In genomic region chr20:4985658-4986057, GRCh38 we compare ENCODE assay signal across 15 cellular contexts. TPM values are rescaled to one million over a fixed set of nuclear protein-coding genes. Genes with fewer than 3 reads are reported as not detected.
DNase-seq lines count a peak whose midpoint lies in the region; ATAC-seq and TF ChIP-seq lines count a peak whose summit lies in the region.
"Had no signal": no experiment of that assay in that cellular context is flagged by ENCODE, and none has a peak within 500 bp of the region (broad histone marks: within the 10 kb centered on the region; RNA-seq: fewer than 3 reads in every experiment).

No MANE protein-coding gene starts in this region.

- ATAC-seq in HG03175 (IDR thresholded peaks at IDR 0.05; ENCODE audit: unreplicated experiment): peak; percentile 57
- ATAC-seq: stimulated activated naive CD8-positive, alpha-beta T cell treated with anti-CD3 and anti-CD28 coated beads, Interleukin-15, amount 100 ng/mL, for 72 hours had no signal

- TF ChIP-seq CTCF in GM12865 (IDR thresholded peaks at IDR 0.05; ENCODE audit: insufficient read depth, low read depth, low read length, missing control alignments) (no peak), SK-N-SH (IDR thresholded peaks at IDR 0.05) (no peak)

- no peak overlapping the region for H3K4me2 ChIP-seq in SK-N-SH

- peak; percentile 67 for DNase-seq in GM12865 (ENCODE audit: low read depth)
- DNase-seq in SK-N-SH: peak; percentile 61
- DNase-seq in skeletal muscle cell (ENCODE audit: low read depth): peak; percentile 6
- DNase-seq in DMS153 (lab: John Stamatoyannopoulos, UW): no peak
- DNase-seq in CD8-positive, alpha-beta memory T cell: no peak
- no peak for DNase-seq in T-helper 1 cell
- DNase-seq: activated T-cell treated with anti-CD3 and anti-CD28 coated beads, Interleukin-2, amount 50 U/mL, for 1 hour; caudate nucleus; COR-L47; head of caudate nucleus; stimulated activated naive CD8-positive, alpha-beta T cell treated with anti-CD3 and anti-CD28 coated beads, Interleukin-15, amount 100 ng/mL, for 72 hours had no signal

- H3K9me2 ChIP-seq in SK-N-SH: no peaks in the 10 kb centered on the region

- no peak overlapping the region for H2AFZ ChIP-seq in SK-N-SH (ENCODE audit: low read depth)

- H3K4me3 ChIP-seq in GM12865 (ENCODE audit: low read depth, low read length): no peak overlapping the region; the same call in 1 of the 2 replicates
- no peak overlapping the region for H3K4me3 ChIP-seq in SK-N-SH (ENCODE audit: low read depth in 2 of 2, low read length in 1 of 2)
- H3K4me3 ChIP-seq in skeletal muscle cell (ENCODE audit: low read depth, low read length): no peak overlapping the region
- no peak overlapping the region for H3K4me3 ChIP-seq in CD8-positive, alpha-beta memory T cell (ENCODE audit: low read length)
- H3K4me3 ChIP-seq: vagina had no signal

- peak overlapping the region in 2 of 8 donors; percentile 32 to 52 for H3K27ac Mint-ChIP-seq in CD8-positive, alpha-beta memory T cell
- H3K27ac Mint-ChIP-seq: activated naive CD8-positive, alpha-beta T cell; stimulated activated naive CD8-positive, alpha-beta T cell treated with anti-CD3 and anti-CD28 coated beads, Interleukin-15, amount 100 ng/mL, for 72 hours; T-helper 1 cell treated with Interleukin-12 subunit alpha and Interleukin-12 subunit beta and Interleukin-4 antibody, amounts not matched to agents 30 μg/mL and 1 μg/mL, for 36 hours had no signal

- no peaks in the 10 kb centered on the region for H3K27me3 ChIP-seq in SK-N-SH (ENCODE audit: insufficient read depth)
- H3K27me3 ChIP-seq in CD8-positive, alpha-beta memory T cell (ENCODE audit: insufficient read depth, low read length, poor library complexity, severe bottlenecking): no peaks in the 10 kb centered on the region
- H3K27me3 ChIP-seq: vagina had no signal

- H3K4me3 Mint-ChIP-seq in CD8-positive, alpha-beta memory T cell: no peak overlapping the region
- H3K4me3 Mint-ChIP-seq: activated naive CD8-positive, alpha-beta T cell; stimulated activated naive CD8-positive, alpha-beta T cell treated with anti-CD3 and anti-CD28 coated beads, Interleukin-15, amount 100 ng/mL, for 72 hours; T-helper 1 cell treated with Interleukin-12 subunit alpha and Interleukin-12 subunit beta and Interleukin-4 antibody, amounts not matched to agents 30 μg/mL and 1 μg/mL, for 36 hours had no signal

- WGBS in SK-N-SH (ENCODE audit: low lambda C conversion rate): 94% methylated on average over 3 of the region's 3 CpGs

- peaks cover 0 to 16% (median 10%) of the 10 kb centered on the region in 3 donors for H3K36me3 Mint-ChIP-seq in CD8-positive, alpha-beta memory T cell

- no peak for TF ChIP-seq EP300 in SK-N-SH (IDR thresholded peaks at IDR 0.05; ENCODE audit: borderline replicate concordance in 1 of 2, low read depth in 1 of 2, low read length in 1 of 2)

- TF ChIP-seq RAD21 in SK-N-SH (IDR thresholded peaks at IDR 0.05; ENCODE audit: low read length): no peak

- H3K79me2 ChIP-seq in SK-N-SH (ENCODE audit: insufficient read depth): peaks cover 23% of the 10 kb centered on the region; the same call in 1 of the 2 replicates

- H3K4me1 ChIP-seq in SK-N-SH (ENCODE audit: control insufficient read depth in 1 of 2, insufficient read depth in 2 of 2, low read depth in 1 of 2, low read length in 1 of 2): peaks cover 0 to 3% of the 10 kb centered on the region in 2 experiments; a peak in 1 of 4 replicates
- H3K4me1 ChIP-seq in CD8-positive, alpha-beta memory T cell (ENCODE audit: insufficient read depth, low read length): no peaks in the 10 kb centered on the region

- no peaks in the 10 kb centered on the region for H3K9me3 ChIP-seq in SK-N-SH
- no peaks in the 10 kb centered on the region for H3K9me3 ChIP-seq in CD8-positive, alpha-beta memory T cell (ENCODE audit: low read length)
- H3K9me3 ChIP-seq: vagina had no signal

- H3K9ac ChIP-seq in SK-N-SH: no peak overlapping the region

- CTCF ChIA-PET in SK-N-SH (lab: Yijun Ruan, JAX): interaction anchor here (1.1 kb wide), 1 partner anchor 115 kb away, joined by 3 read pairs; no protein-coding TSS in a partner anchor
- CTCF ChIA-PET in CD8-positive, alpha-beta memory T cell (lab: Charles Lee): no interaction called here

- H3F3A ChIP-seq in SK-N-SH (replicated peaks; ENCODE audit: insufficient read depth): no peaks in the 10 kb centered on the region

- peaks cover 22 to 46% (median 27%) of the 10 kb centered on the region in 3 donors for H3K4me1 Mint-ChIP-seq in CD8-positive, alpha-beta memory T cell

- no peaks in the 10 kb centered on the region for H4K20me1 ChIP-seq in SK-N-SH (ENCODE audit: insufficient read depth)

- H3K9me3 Mint-ChIP-seq in CD8-positive, alpha-beta memory T cell: no peaks in the 10 kb centered on the region
- H3K9me3 Mint-ChIP-seq: stimulated activated naive CD8-positive, alpha-beta T cell treated with anti-CD3 and anti-CD28 coated beads, Interleukin-15, amount 100 ng/mL, for 72 hours; T-helper 1 cell treated with Interleukin-12 subunit alpha and Interleukin-12 subunit beta and Interleukin-4 antibody, amounts not matched to agents 30 μg/mL and 1 μg/mL, for 36 hours had no signal

- H3K27me3 Mint-ChIP-seq in CD8-positive, alpha-beta memory T cell: no peaks in the 10 kb centered on the region
- H3K27me3 Mint-ChIP-seq: activated naive CD8-positive, alpha-beta T cell; stimulated activated naive CD8-positive, alpha-beta T cell treated with anti-CD3 and anti-CD28 coated beads, Interleukin-15, amount 100 ng/mL, for 72 hours had no signal

- H3K27ac ChIP-seq in SK-N-SH (ENCODE audit: low read depth in 2 of 2, low read length in 1 of 2): no peak overlapping the region
- no peak overlapping the region for H3K27ac ChIP-seq in CD8-positive, alpha-beta memory T cell (ENCODE audit: low read depth, low read length)
- H3K27ac ChIP-seq: vagina had no signal

- H3K36me3 ChIP-seq in SK-N-SH (replicated peaks in 1 of 2; ENCODE audit: control insufficient read depth in 1 of 2, insufficient read depth in 2 of 2, low read length in 1 of 2): no peaks in the 10 kb centered on the region
- H3K36me3 ChIP-seq in CD8-positive, alpha-beta memory T cell (ENCODE audit: insufficient read depth, low read length): no peaks in the 10 kb centered on the region
- H3K36me3 ChIP-seq: vagina had no signal

- POLR2A ChIA-PET in SK-N-SH (lab: Yijun Ruan, JAX): no interaction called here
- POLR2A ChIA-PET in CD8-positive, alpha-beta memory T cell (lab: Charles Lee): interaction anchor here (0.5 kb wide), 1 partner anchor 102 kb away, joined by 4 read pairs; no protein-coding TSS in a partner anchor

TF ChIP-seq in SK-N-SH, 30 proteins besides CTCF, POLR2A, EP300 and RAD21:
- no peak for TF ChIP-seq MXI1 (IDR thresholded peaks at IDR 0.05; ENCODE audit: low read depth, low read length)
- TF ChIP-seq RCOR1 (IDR thresholded peaks at IDR 0.05; ENCODE audit: low read length): no peak
- TF ChIP-seq SIN3A (IDR thresholded peaks at IDR 0.05; ENCODE audit: borderline replicate concordance, low read depth, low read length): no peak
- TF ChIP-seq TCF12 (IDR thresholded peaks at IDR 0.05): no peak
- TF ChIP-seq FOXJ3 (CRISPR knock-in tag; IDR thresholded peaks at IDR 0.05): no peak
- no peak for TF ChIP-seq NFIC (IDR thresholded peaks at IDR 0.05; ENCODE audit: borderline replicate concordance)
- TF ChIP-seq SMC3 (IDR thresholded peaks at IDR 0.05; ENCODE audit: low read depth, low read length): no peak
- no peak for TF ChIP-seq RFX5 (IDR thresholded peaks at IDR 0.05; ENCODE audit: low read length)
- TF ChIP-seq MEF2A (IDR thresholded peaks at IDR 0.05; ENCODE audit: borderline replicate concordance, low read depth): no peak
- no peak for TF ChIP-seq TAF1 (IDR thresholded peaks at IDR 0.05; ENCODE audit: borderline replicate concordance, low read depth, low read length)
- TF ChIP-seq RXRA (IDR thresholded peaks at IDR 0.05; ENCODE audit: borderline replicate concordance, low read depth): no peak

RNA-seq across cellular contexts. Expression of gene SLC23A2, which starts 15.7 kb away (rescaled TPM):
- polyA plus RNA-seq in SK-N-SH (2012; rRNA removed): 14.0 and 14.2 TPM in 2 replicates
- 11.1 and 13.5 TPM in 2 replicates for polyA plus RNA-seq in SK-N-SH (2012; cell fraction: cytosol; rRNA removed)
- 21.5 and 25.3 TPM in 2 replicates for polyA plus RNA-seq in SK-N-SH (2012; cell fraction: nucleus; rRNA removed)
- 10 to 100 TPM; 20.6 to 24.3 TPM for total RNA-seq in CD8-positive, alpha-beta memory T cell
- 6.7 TPM for polyA plus RNA-seq in CD8-positive, alpha-beta memory T cell

Comparison
In these comparisons a context has a peak if more than half of its experiments do, and no peak if none do; other contexts are left out.
1. DNase-seq: peak in GM12865 (single experiment), SK-N-SH (single experiment) and skeletal muscle cell (single experiment); none in DMS153 (single experiment), CD8-positive, alpha-beta memory T cell (0 of 5) and T-helper 1 cell (0 of 5).